In the genomic region with DNA sequence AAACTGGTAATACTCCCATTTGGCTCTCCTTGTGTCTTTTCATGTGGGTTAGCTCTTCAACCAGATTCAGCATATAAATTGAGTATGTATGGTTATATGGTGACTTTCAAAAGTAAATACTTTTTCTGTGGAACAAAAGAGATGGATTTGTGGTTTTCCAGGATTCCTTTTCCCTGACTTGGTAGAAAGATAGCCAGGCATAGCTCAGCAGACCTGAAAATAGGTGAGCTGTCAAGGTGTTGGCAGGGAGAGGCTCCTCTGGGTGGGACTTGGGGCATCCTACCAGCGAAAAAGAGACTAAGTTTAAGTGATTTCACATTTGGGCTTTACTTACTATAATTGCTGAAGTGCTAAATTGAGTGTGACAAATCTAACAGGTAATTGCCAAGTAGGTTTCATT, we compare ENCODE assay signal across 23 cellular contexts.
DNase-seq lines count a peak whose midpoint lies in the region; ATAC-seq and TF ChIP-seq lines count a peak whose summit lies in the region.
"Had no signal": no experiment of that assay in that cellular context is flagged by ENCODE, and none has a peak within 500 bp of the region (broad histone marks: within the 10 kb centered on the region; RNA-seq: fewer than 3 reads in every experiment).

No MANE protein-coding gene starts in this region.

- no peak overlapping the region for H3K27ac Mint-ChIP-seq in activated T-helper 1 cell treated with anti-CD3 and anti-CD28 coated beads, Interleukin-12 subunit alpha, Interleukin-12 subunit beta, Interleukin-2, Interleukin-4 antibody, amounts not matched to agents 30 ng/mL and 10 ng/mL and 1 ng/mL, durations not matched to agents 14 hours and 24 hours and 36 hours
- H3K27ac Mint-ChIP-seq: activated CD4-positive, alpha-beta memory T cell treated with anti-CD3 and anti-CD28 coated beads for 36 hours; H9; memory B cell; naive thymus-derived CD4-positive, alpha-beta T cell had no signal

- no peak overlapping the region for H3K4me2 ChIP-seq in Karpas-422 (ENCODE audit: low read depth, low read length, poor library complexity, severe bottlenecking)

- H3K36me3 ChIP-seq in Karpas-422 (ENCODE audit: insufficient read depth, low read length), result no peaks in the 10 kb centered on the region
- no peaks in the 10 kb centered on the region for H3K36me3 ChIP-seq in mucosa of descending colon (ENCODE audit: low read depth)
- H3K36me3 ChIP-seq: gastroesophageal sphincter, SJSA1, stomach, transverse colon had no signal

- H3K4me3 ChIP-seq in Karpas-422 (ENCODE audit: low read length), result no peak overlapping the region
- H3K4me3 ChIP-seq in mucosa of descending colon, result no peak overlapping the region
- H3K4me3 ChIP-seq: dorsolateral prefrontal cortex, gastroesophageal sphincter, SJSA1, stomach, transverse colon had no signal

- ATAC-seq in SK-N-SH treated with all-trans-retinoic acid at 6 μM for 48 hours (peak; percentile 48), mucosa of descending colon (no peak)
- ATAC-seq: gastroesophageal sphincter; HepG2; naive thymus-derived CD4-positive, alpha-beta T cell had no signal

- H3K27me3 Mint-ChIP-seq in activated T-helper 1 cell treated with anti-CD3 and anti-CD28 coated beads, Interleukin-12 subunit alpha, Interleukin-12 subunit beta, Interleukin-2, Interleukin-4 antibody, amounts not matched to agents 30 ng/mL and 10 ng/mL and 1 ng/mL, durations not matched to agents 14 hours and 24 hours and 36 hours (ENCODE audit: insufficient read depth), result no peaks in the 10 kb centered on the region
- H3K27me3 Mint-ChIP-seq: activated CD4-positive, alpha-beta memory T cell treated with anti-CD3 and anti-CD28 coated beads for 36 hours; memory B cell; naive thymus-derived CD4-positive, alpha-beta T cell had no signal

- DNase-seq in ELR (ENCODE audit: low read depth) (peak; percentile 48), Karpas-422 (no peak), glomerular visceral epithelial cell (ENCODE audit: extremely low spot score) (peak; percentile 57), activated gamma-delta T cell treated with Interleukin-2 at 50 U/mL for 16 hours (no peak), mucosa of descending colon (no peak)
- DNase-seq in activated T-helper 1 cell treated with anti-CD3 and anti-CD28 coated beads, Interleukin-12 subunit alpha, Interleukin-12 subunit beta, Interleukin-2, Interleukin-4 antibody, amounts not matched to agents 30 ng/mL and 10 ng/mL and 1 ng/mL, durations not matched to agents 14 hours and 24 hours and 36 hours (ENCODE audit: low spot score), result no peak
- DNase-seq: activated CD4-positive, alpha-beta memory T cell treated with anti-CD3 and anti-CD28 coated beads for 36 hours; activated naive CD4-positive, alpha-beta T cell treated with Interleukin-2 at 50 U/mL for 16 hours; amygdala; central memory CD4-positive, alpha-beta T cell; dorsolateral prefrontal cortex; H9; MM.1S; naive thymus-derived CD4-positive, alpha-beta T cell; NCI-H187; stimulated activated CD4-positive, alpha-beta T cell treated with anti-CD3 and anti-CD28 coated beads, Interleukin-12 subunit alpha, Interleukin-12 subunit beta, amount 100 ng/mL, for 4 hours; stomach; transverse colon had no signal

- no peaks in the 10 kb centered on the region for H3K9me2 ChIP-seq in Karpas-422 (replicated peaks; ENCODE audit: insufficient read depth, low read length)

- peaks cover 20% of the 10 kb centered on the region for H3K4me1 Mint-ChIP-seq in activated T-helper 1 cell treated with anti-CD3 and anti-CD28 coated beads, Interleukin-12 subunit alpha, Interleukin-12 subunit beta, Interleukin-2, Interleukin-4 antibody, amounts not matched to agents 30 ng/mL and 10 ng/mL and 1 ng/mL, durations not matched to agents 14 hours and 24 hours and 36 hours (ENCODE audit: low read depth)

- H3K27ac ChIP-seq in Karpas-422 (ENCODE audit: low read length), result peak overlapping the region; percentile 41
- H3K27ac ChIP-seq: dorsolateral prefrontal cortex, gastroesophageal sphincter, SJSA1, stomach, transverse colon had no signal

- no peaks in the 10 kb centered on the region for H3K9me3 ChIP-seq in Karpas-422 (ENCODE audit: low read length)
- no peaks in the 10 kb centered on the region for H3K9me3 ChIP-seq in mucosa of descending colon
- H3K9me3 ChIP-seq: gastroesophageal sphincter, SJSA1, stomach, transverse colon had no signal

- TF ChIP-seq CTCF in mucosa of descending colon (IDR thresholded peaks at IDR 0.05), result no peak

- no peak overlapping the region for H2AFZ ChIP-seq in Karpas-422 (ENCODE audit: low read length)

- no peak overlapping the region for H3K9ac ChIP-seq in Karpas-422 (ENCODE audit: low read length)

- H3K9me3 Mint-ChIP-seq in activated T-helper 1 cell treated with anti-CD3 and anti-CD28 coated beads, Interleukin-12 subunit alpha, Interleukin-12 subunit beta, Interleukin-2, Interleukin-4 antibody, amounts not matched to agents 30 ng/mL and 10 ng/mL and 1 ng/mL, durations not matched to agents 14 hours and 24 hours and 36 hours, result no peaks in the 10 kb centered on the region
- H3K9me3 Mint-ChIP-seq: activated CD4-positive, alpha-beta memory T cell treated with anti-CD3 and anti-CD28 coated beads for 36 hours; H9 had no signal

- H3K36me3 Mint-ChIP-seq in activated T-helper 1 cell treated with anti-CD3 and anti-CD28 coated beads, Interleukin-12 subunit alpha, Interleukin-12 subunit beta, Interleukin-2, Interleukin-4 antibody, amounts not matched to agents 30 ng/mL and 10 ng/mL and 1 ng/mL, durations not matched to agents 14 hours and 24 hours and 36 hours (ENCODE audit: low read depth), result peaks cover 1% of the 10 kb centered on the region
- H3K36me3 Mint-ChIP-seq: activated CD4-positive, alpha-beta memory T cell treated with anti-CD3 and anti-CD28 coated beads for 36 hours had no signal

- H3K4me1 ChIP-seq in Karpas-422 (ENCODE audit: low read length) (peaks cover 27% of the 10 kb centered on the region), mucosa of descending colon (ENCODE audit: low read depth) (peaks cover 15% of the 10 kb centered on the region)

- H3K4me3 Mint-ChIP-seq in activated T-helper 1 cell treated with anti-CD3 and anti-CD28 coated beads, Interleukin-12 subunit alpha, Interleukin-12 subunit beta, Interleukin-2, Interleukin-4 antibody, amounts not matched to agents 30 ng/mL and 10 ng/mL and 1 ng/mL, durations not matched to agents 14 hours and 24 hours and 36 hours, result no peak overlapping the region
- H3K4me3 Mint-ChIP-seq: activated CD4-positive, alpha-beta memory T cell treated with anti-CD3 and anti-CD28 coated beads for 36 hours; H9; memory B cell; naive thymus-derived CD4-positive, alpha-beta T cell had no signal

- intact Hi-C loops in mucosa of descending colon (cut with DNase I, micrococcal nuclease), result no loop called here
- intact Hi-C loops in activated T-helper 1 cell treated with anti-CD3 and anti-CD28 coated beads, Interleukin-12 subunit alpha, Interleukin-12 subunit beta, Interleukin-2, Interleukin-4 antibody, amounts not matched to agents 30 ng/mL and 10 ng/mL and 1 ng/mL, durations not matched to agents 14 hours and 24 hours and 36 hours (cut with micrococcal nuclease), result no loop called here

- no peaks in the 10 kb centered on the region for H3K27me3 ChIP-seq in Karpas-422 (ENCODE audit: low read length)
- H3K27me3 ChIP-seq: dorsolateral prefrontal cortex, gastroesophageal sphincter, SJSA1, stomach, transverse colon had no signal

- H3K79me2 ChIP-seq in Karpas-422 (ENCODE audit: low read length), result peaks cover 93% of the 10 kb centered on the region

- H4K20me1 ChIP-seq in Karpas-422 (ENCODE audit: insufficient read depth, low read depth, low read length), result no peaks in the 10 kb centered on the region

TF ChIP-seq in SK-N-SH treated with all-trans-retinoic acid at 6 μM for 48 hours, 23 proteins besides CTCF, POLR2A, EP300 and RAD21:
- no peak for TF ChIP-seq CSDC2 (CRISPR knock-in tag; IDR thresholded peaks at IDR 0.05)
- TF ChIP-seq, protein P1, sequence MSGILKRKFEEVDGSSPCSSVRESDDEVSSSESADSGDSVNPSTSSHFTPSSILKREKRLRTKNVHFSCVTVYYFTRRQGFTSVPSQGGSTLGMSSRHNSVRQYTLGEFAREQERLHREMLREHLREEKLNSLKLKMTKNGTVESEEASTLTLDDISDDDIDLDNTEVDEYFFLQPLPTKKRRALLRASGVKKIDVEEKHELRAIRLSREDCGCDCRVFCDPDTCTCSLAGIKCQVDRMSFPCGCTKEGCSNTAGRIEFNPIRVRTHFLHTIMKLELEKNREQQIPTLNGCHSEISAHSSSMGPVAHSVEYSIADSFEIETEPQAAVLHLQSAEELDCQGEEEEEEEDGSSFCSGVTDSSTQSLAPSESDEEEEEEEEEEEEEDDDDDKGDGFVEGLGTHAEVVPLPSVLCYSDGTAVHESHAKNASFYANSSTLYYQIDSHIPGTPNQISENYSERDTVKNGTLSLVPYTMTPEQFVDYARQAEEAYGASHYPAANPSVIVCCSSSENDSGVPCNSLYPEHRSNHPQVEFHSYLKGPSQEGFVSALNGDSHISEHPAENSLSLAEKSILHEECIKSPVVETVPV (CRISPR knock-in tag; IDR thresholded peaks at IDR 0.05), result no peak
- no peak for TF ChIP-seq TOX (CRISPR knock-in tag; IDR thresholded peaks at IDR 0.05; ENCODE audit: borderline replicate concordance)
- TF ChIP-seq PPARA (CRISPR knock-in tag; IDR thresholded peaks at IDR 0.05; ENCODE audit: borderline replicate concordance), result no peak
- TF ChIP-seq TCF4 (CRISPR knock-in tag; IDR thresholded peaks at IDR 0.05; ENCODE audit: borderline replicate concordance), result no peak
- TF ChIP-seq, protein P2, sequence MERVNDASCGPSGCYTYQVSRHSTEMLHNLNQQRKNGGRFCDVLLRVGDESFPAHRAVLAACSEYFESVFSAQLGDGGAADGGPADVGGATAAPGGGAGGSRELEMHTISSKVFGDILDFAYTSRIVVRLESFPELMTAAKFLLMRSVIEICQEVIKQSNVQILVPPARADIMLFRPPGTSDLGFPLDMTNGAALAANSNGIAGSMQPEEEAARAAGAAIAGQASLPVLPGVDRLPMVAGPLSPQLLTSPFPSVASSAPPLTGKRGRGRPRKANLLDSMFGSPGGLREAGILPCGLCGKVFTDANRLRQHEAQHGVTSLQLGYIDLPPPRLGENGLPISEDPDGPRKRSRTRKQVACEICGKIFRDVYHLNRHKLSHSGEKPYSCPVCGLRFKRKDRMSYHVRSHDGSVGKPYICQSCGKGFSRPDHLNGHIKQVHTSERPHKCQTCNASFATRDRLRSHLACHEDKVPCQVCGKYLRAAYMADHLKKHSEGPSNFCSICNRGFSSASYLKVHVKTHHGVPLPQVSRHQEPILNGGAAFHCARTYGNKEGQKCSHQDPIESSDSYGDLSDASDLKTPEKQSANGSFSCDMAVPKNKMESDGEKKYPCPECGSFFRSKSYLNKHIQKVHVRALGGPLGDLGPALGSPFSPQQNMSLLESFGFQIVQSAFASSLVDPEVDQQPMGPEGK (CRISPR knock-in tag; IDR thresholded peaks at IDR 0.05; ENCODE audit: borderline replicate concordance), result no peak
TF ChIP-seq in SK-N-SH treated with all-trans-retinoic acid at 6 μM for 48 hours: peak in this region for 0.

Comparison
In these comparisons a context has a peak if more than half of its experiments do, and no peak if none do; other contexts are left out.
1. DNase-seq: peak in ELR (single experiment) and glomerular visceral epithelial cell (single experiment); none in Karpas-422 (single experiment), activated gamma-delta T cell treated with Interleukin-2 at 50 U/mL for 16 hours (single experiment), mucosa of descending colon (0 of 3) and activated T-helper 1 cell treated with anti-CD3 and anti-CD28 coated beads, Interleukin-12 subunit alpha, Interleukin-12 subunit beta, Interleukin-2, Interleukin-4 antibody, amounts not matched to agents 30 ng/mL and 10 ng/mL and 1 ng/mL, durations not matched to agents 14 hours and 24 hours and 36 hours (single experiment).